8 cellular contexts compared by ENCODE assay signal in genomic region chr16:78742501-78743283, GRCh38.
A peak's percentile ranks its signal among the peaks of the same experiment; 100 is the strongest.
DNase-seq lines count a peak whose midpoint lies in the region; ATAC-seq lines count a peak whose summit lies in the region.

No MANE protein-coding gene starts in this region.

- H3K4me3 ChIP-seq in rectal smooth muscle tissue (ENCODE audit: low read length), result peak overlapping the region; percentile 17

- no peaks in the 10 kb centered on the region for H3K36me3 ChIP-seq in rectal smooth muscle tissue (ENCODE audit: control insufficient read depth, insufficient read depth, low read length)

- in situ Hi-C loops in SK-MEL-5 (cut with HindIII; ENCODE audit: low pct_unique_long_range_greater_than_20kb, low sequenced_read_pairs), result no loop called here

- DNase-seq in SK-MEL-5 (ENCODE audit: low read depth, low spot score) (peak; percentile 4), DMS53 treated with DMSO at 0.1 percent for 48 hours (lab: John Stamatoyannopoulos, UW; ENCODE audit: unreplicated experiment) (no peak), HCEC 1CT (no peak), NCI-H2196 treated with DMSO at 0.1 percent for 48 hours (lab: John Stamatoyannopoulos, UW; ENCODE audit: unreplicated experiment) (no peak)
- DNase-seq in activated naive CD4-positive, alpha-beta T cell treated with anti-CD3 and anti-CD28 coated beads, Interleukin-2, amount 50 U/mL, for 16 hours, result peak; percentile 75

- peak; percentile 97 for ATAC-seq in GM18867 (IDR thresholded peaks at IDR 0.05; ENCODE audit: unreplicated experiment)
- ATAC-seq in HG02938 (IDR thresholded peaks at IDR 0.05; ENCODE audit: unreplicated experiment), result peak; percentile 96

- H3K9ac ChIP-seq in rectal smooth muscle tissue (ENCODE audit: low read length), result no peak overlapping the region

- H3K27me3 ChIP-seq in rectal smooth muscle tissue (ENCODE audit: control insufficient read depth, insufficient read depth, low read length), result no peaks in the 10 kb centered on the region

- no peak overlapping the region for H3K27ac ChIP-seq in rectal smooth muscle tissue (ENCODE audit: low read depth, low read length)

- no peaks in the 10 kb centered on the region for H3K4me1 ChIP-seq in rectal smooth muscle tissue (ENCODE audit: control insufficient read depth, insufficient read depth, low read length)

Comparison
In these comparisons a context has a peak if more than half of its experiments do, and no peak if none do; other contexts are left out.
1. DNase-seq: peak in SK-MEL-5 (single experiment) and activated naive CD4-positive, alpha-beta T cell treated with anti-CD3 and anti-CD28 coated beads, Interleukin-2, amount 50 U/mL, for 16 hours (single experiment); none in DMS53 treated with DMSO at 0.1 percent for 48 hours (single experiment), HCEC 1CT (single experiment) and NCI-H2196 treated with DMSO at 0.1 percent for 48 hours (single experiment).